In the genomic region with DNA sequence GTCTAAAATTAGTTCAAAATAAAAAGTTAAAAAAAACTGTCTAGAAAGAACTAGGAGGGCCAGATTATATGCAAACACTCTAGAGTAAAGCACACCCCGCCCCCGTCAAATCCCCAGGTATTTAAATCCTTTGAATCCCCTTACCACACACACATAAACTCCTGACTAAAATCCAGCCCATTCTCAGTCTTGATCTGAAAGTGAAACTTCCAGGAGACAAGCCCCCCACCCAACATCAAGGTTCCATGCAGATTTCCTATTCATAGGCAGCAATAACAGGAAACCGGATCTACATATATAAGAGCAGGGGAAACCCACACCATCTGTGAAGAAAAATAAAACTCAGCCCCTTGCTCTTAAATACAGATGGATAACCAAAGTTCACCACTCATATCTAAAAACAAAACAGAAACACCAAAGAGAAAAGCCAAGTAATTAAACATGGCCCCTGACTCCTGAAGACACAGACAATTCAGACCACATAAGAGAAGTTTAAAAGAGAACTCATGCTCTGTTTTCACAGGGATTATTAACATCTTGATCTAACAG, we compare ENCODE assay signal across 8 cellular contexts. TPM values are rescaled to one million over a fixed set of nuclear protein-coding genes. Genes with fewer than 3 reads are reported as not detected.
DNase-seq lines count a peak whose midpoint lies in the region; ATAC-seq and TF ChIP-seq lines count a peak whose summit lies in the region.

No MANE protein-coding gene starts in this region.

- no peak for TF ChIP-seq CTCF in OCI-LY7 (conservative IDR thresholded peaks at IDR 0.05; ENCODE audit: low read length)
- TF ChIP-seq CTCF in mucosa of descending colon (IDR thresholded peaks at IDR 0.05), result no peak

- H3K4me2 ChIP-seq in OCI-LY7 (ENCODE audit: low read length), result peak overlapping the region; percentile 59
- H3K4me2 ChIP-seq in mesendoderm (ENCODE audit: low read length), result no peak overlapping the region

- intact Hi-C loops in OCI-LY7 (cut with micrococcal nuclease; ENCODE audit: unreplicated experiment) (no loop called here), mucosa of descending colon (cut with DNase I, micrococcal nuclease) (no loop called here)

- POLR2A ChIA-PET in OCI-LY7 (lab: Charles Lee), result interaction anchor here (1.4 kb wide), 1 partner anchor 13 kb away, joined by 5 read pairs; no protein-coding TSS in a partner anchor

- H4K8ac ChIP-seq in mesendoderm (ENCODE audit: low read depth, low read length), result no peak overlapping the region

- no peak overlapping the region for H4K5ac ChIP-seq in mesendoderm (ENCODE audit: low read length)

- no peaks in the 10 kb centered on the region for H3K79me1 ChIP-seq in mesendoderm (ENCODE audit: low read length)

- peak; percentile 85 for DNase-seq in OCI-LY7 (ENCODE audit: low spot score)
- DNase-seq in mucosa of descending colon, result no peak
- DNase-seq in dedifferentiated amniotic fluid mesenchymal stem cell (ENCODE audit: extremely low spot score), result no peak
- DNase-seq in NCI-H2029 (lab: John Stamatoyannopoulos, UW), result no peak
- DNase-seq in NCI-H526 treated with DMSO at 0.1 percent for 48 hours (lab: John Stamatoyannopoulos, UW), result no peak
- no peak for DNase-seq in mesendoderm

- H2BK120ac ChIP-seq in mesendoderm (ENCODE audit: low read depth, low read length), result no peak overlapping the region

- H2BK5ac ChIP-seq in mesendoderm (ENCODE audit: low read length), result no peak overlapping the region

- no peaks in the 10 kb centered on the region for H3K27me3 ChIP-seq in mesendoderm (ENCODE audit: insufficient read depth, low read length, poor library complexity)

- no TSS peak for BruUV-seq in OCI-LY7 (replicated peaks; lab: Mats Ljungman, UMichigan)

- H3K9me3 ChIP-seq in OCI-LY7 (ENCODE audit: low read length) (peaks cover 3% of the 10 kb centered on the region; the same call in 1 of the 2 replicates), mucosa of descending colon (no peaks in the 10 kb centered on the region)

- H3K4ac ChIP-seq in mesendoderm (ENCODE audit: low read depth, low read length), result no peak overlapping the region

- H3K27ac ChIP-seq in OCI-LY7 (ENCODE audit: low read depth, low read length, poor library complexity, severe bottlenecking) (peak overlapping the region; percentile 94), mesendoderm (ENCODE audit: low read depth, low read length) (no peak overlapping the region)

- no peaks in the 10 kb centered on the region for H3K9me2 ChIP-seq in OCI-LY7 (ENCODE audit: insufficient read depth, low read length)

- H3K56ac ChIP-seq in mesendoderm (ENCODE audit: low read length), result no peak overlapping the region

- peaks cover 23% of the 10 kb centered on the region; the same call in 1 of the 2 replicates for H3K79me2 ChIP-seq in OCI-LY7 (ENCODE audit: insufficient read depth, low read depth, low read length)
- no peaks in the 10 kb centered on the region for H3K79me2 ChIP-seq in mesendoderm (ENCODE audit: control insufficient read depth, insufficient read depth, low read length)

- peaks cover 56% of the 10 kb centered on the region for H3K4me1 ChIP-seq in OCI-LY7 (ENCODE audit: insufficient read depth, low read length, poor library complexity, severe bottlenecking)
- H3K4me1 ChIP-seq in mucosa of descending colon (ENCODE audit: low read depth), result no peaks in the 10 kb centered on the region
- H3K4me1 ChIP-seq in mesendoderm (ENCODE audit: control insufficient read depth, low read depth, low read length), result no peaks in the 10 kb centered on the region

- no CpG with 5 or more reads among the region's 3 CpGs for WGBS in mesendoderm (ENCODE audit: extremely low coverage, insufficient coverage, low lambda C conversion rate)

- H3K23ac ChIP-seq in mesendoderm (ENCODE audit: low read length), result no peak overlapping the region

- no peak overlapping the region for H2BK15ac ChIP-seq in mesendoderm (replicated peaks; ENCODE audit: low read depth)

- H2AK5ac ChIP-seq in mesendoderm (ENCODE audit: low read length), result no peak overlapping the region

- peak; percentile 96 for ATAC-seq in GM18861 (IDR thresholded peaks at IDR 0.05; ENCODE audit: unreplicated experiment)
- ATAC-seq in HG02623 (IDR thresholded peaks at IDR 0.05; ENCODE audit: unreplicated experiment), result peak; percentile 81
- peak; percentile 38 for ATAC-seq in mucosa of descending colon

- peak overlapping the region; percentile 27; the same call in 1 of the 2 replicates for H2AFZ ChIP-seq in OCI-LY7 (ENCODE audit: low read length)

- H3K4me3 ChIP-seq in OCI-LY7 (ENCODE audit: low read depth, low read length, poor library complexity, severe bottlenecking) (peak overlapping the region; percentile 46), mucosa of descending colon (no peak overlapping the region), mesendoderm (ENCODE audit: low read length) (no peak overlapping the region)

- CTCF ChIA-PET in OCI-LY7 (lab: Charles Lee; ENCODE audit: unreplicated experiment), result interaction anchor here (1.6 kb wide), 1 partner anchor 19 kb away, joined by 3 read pairs; no protein-coding TSS in a partner anchor

- H4K20me1 ChIP-seq in OCI-LY7 (ENCODE audit: insufficient read depth, low read length), result no peaks in the 10 kb centered on the region

- no peak overlapping the region for H3K9ac ChIP-seq in mesendoderm (ENCODE audit: low read length)

- no peak overlapping the region for H3K18ac ChIP-seq in mesendoderm (ENCODE audit: low read length)

- H3K36me3 ChIP-seq in OCI-LY7 (ENCODE audit: insufficient read depth, low read length) (peaks cover 6% of the 10 kb centered on the region), mucosa of descending colon (ENCODE audit: low read depth) (no peaks in the 10 kb centered on the region), mesendoderm (ENCODE audit: control insufficient read depth, insufficient read depth, low read length) (no peaks in the 10 kb centered on the region)

RNA-seq across cellular contexts. Expression of a gene that starts 42.3 kb away (rescaled TPM):
- 7.0 and 9.2 TPM in 2 replicates for total RNA-seq in OCI-LY7 (2014; rRNA removed; shearing (Covaris generic))
- 5.4 and 7.3 TPM in 2 replicates for total RNA-seq in OCI-LY7 (2022)
- 10 to 100 TPM; 22.5 to 52.8 (median 34.5) TPM for total RNA-seq in mucosa of descending colon
- 5.2 TPM for polyA plus RNA-seq in mesendoderm (2013, experiment 1 of 2)
- polyA plus RNA-seq in mesendoderm (2013, experiment 2 of 2), result 4.5 TPM

Comparison
In these comparisons a context has a peak if more than half of its experiments do, and no peak if none do; other contexts are left out.
1. ATAC-seq: peak in every context shown above with its lines; median percentile 96 in GM18861; 81 in HG02623; 38 in mucosa of descending colon.